ENCODE assay signal across 7 cellular contexts in the genomic region with DNA sequence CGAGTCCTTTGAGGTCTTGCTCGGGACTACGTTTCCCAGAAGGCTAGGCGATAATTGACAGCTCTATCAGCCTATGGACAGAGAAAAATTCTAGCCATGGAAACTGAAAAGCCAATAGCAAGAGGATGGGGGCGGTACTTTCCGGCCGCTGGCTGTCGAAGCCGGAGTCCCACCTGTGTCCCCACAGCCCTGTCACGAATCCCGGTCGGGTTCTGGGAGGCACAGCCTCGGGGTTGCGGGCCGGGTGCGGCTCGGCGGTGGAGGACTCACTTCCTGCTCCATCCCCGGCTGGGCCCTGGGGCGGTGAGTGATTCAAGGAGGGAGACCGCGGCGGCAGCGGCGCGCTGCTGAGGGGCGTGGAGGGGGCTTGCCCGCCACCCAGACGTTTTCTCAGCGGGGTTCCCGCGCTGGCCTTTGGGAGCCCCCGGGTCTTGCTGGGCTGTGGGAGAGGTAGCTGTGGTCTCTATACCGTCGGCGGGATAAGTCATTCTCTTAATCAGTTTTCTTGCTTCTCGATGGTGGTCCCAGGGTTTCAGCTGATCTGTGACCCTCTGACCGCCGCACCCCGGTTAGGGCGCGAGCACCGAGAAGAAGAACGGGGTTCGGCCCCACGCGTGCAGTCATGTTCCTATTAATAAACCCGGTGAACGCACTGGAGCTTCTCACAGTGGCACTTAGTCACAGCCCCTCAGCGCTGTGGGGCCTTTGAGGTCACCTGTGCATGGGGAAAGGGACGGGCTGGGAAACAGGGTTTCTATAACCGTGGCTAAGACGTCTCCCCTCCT. TPM values are rescaled to one million over a fixed set of nuclear protein-coding genes. Genes with fewer than 3 reads are reported as not detected.
DNase-seq lines count a peak whose midpoint lies in the region; ATAC-seq, FAIRE-seq and TF ChIP-seq lines count a peak whose summit lies in the region.

Gene ZNF774, plus strand, starts transcription at position 176 of the 785 bp plus-strand sequence. CDS start 2,377 bp downstream, outside the sequence.

- no peaks in the 10 kb centered on the region for H3K79me2 ChIP-seq in GM12878 (ENCODE audit: control insufficient read depth, insufficient read depth, low read length)

- peak within 1 kb of the TSS; percentile 98 for H3K4me2 ChIP-seq in GM12878 (ENCODE audit: control insufficient read depth, insufficient read depth)

- peaks cover 4% of the 10 kb centered on the region; the same call in 1 of the 2 replicates for H3K4me1 ChIP-seq in GM12878 (ENCODE audit: control insufficient read depth, insufficient read depth, low read length)

- no peak for TF ChIP-seq CTCF in GM12878 (IDR thresholded peaks at IDR 0.05 in 2 of 3, conservative IDR thresholded peaks at IDR 0.05 in 1 of 3; ENCODE audit: control insufficient read depth in 2 of 3, extremely low read depth in 1 of 3, insufficient read depth in 1 of 3, low read depth in 3 of 3, low read length in 3 of 3)

- POLR2A ChIA-PET in GM12878 (lab: Charles Lee), result interaction anchor here (0.5 to 1.4 kb wide), 4 partner anchors 8 to 167 kb away, joined by 3 to 4 read pairs (median 4); partner anchors contain the start of gene IQGAP1

- CTCF ChIA-PET in GM12878 (lab: Yijun Ruan, JAX), result interaction anchor here (0.6 to 1.6 kb wide), 5 partner anchors 10 to 252 kb away, joined by 3 to 7 read pairs (median 4); no protein-coding TSS in a partner anchor

- peak within 1 kb of the TSS; percentile 65 for H3K9ac ChIP-seq in GM12878 (ENCODE audit: control insufficient read depth, insufficient read depth, low read length)

- no peaks in the 10 kb centered on the region for H3K9me3 ChIP-seq in GM12878 (replicated peaks; ENCODE audit: control insufficient read depth, insufficient read depth, low read length)

- peak; percentile 75 for TF ChIP-seq POLR2A in GM12878 (IDR thresholded peaks at IDR 0.05; ENCODE audit: low read depth, low read length)

- ATAC-seq in GM18511 (IDR thresholded peaks at IDR 0.05; ENCODE audit: unreplicated experiment), result peak; percentile 99
- peak; percentile 98 for ATAC-seq in HG03025 (IDR thresholded peaks at IDR 0.05; ENCODE audit: low FRiP score, unreplicated experiment)
- ATAC-seq in GM12878, result peak; percentile 100
- peak; percentile 99 for ATAC-seq in sciatic nerve

- H3K36me3 ChIP-seq in GM12878 (ENCODE audit: control insufficient read depth in 2 of 2, insufficient read depth in 2 of 2, low read length in 1 of 2), result no peaks in the 10 kb centered on the region

- no peak for TF ChIP-seq EP300 in GM12878 (IDR thresholded peaks at IDR 0.05; ENCODE audit: borderline replicate concordance in 1 of 2, control insufficient read depth in 1 of 2, low read depth in 2 of 2, low read length in 2 of 2)

- RAD21 ChIA-PET in GM12878 (lab: Charles Lee; ENCODE audit: unreplicated experiment), result interaction anchor here (0.6 to 1.2 kb wide), 3 partner anchors 23 to 531 kb away, joined by 3 to 5 read pairs (median 3); partner anchors contain the start of gene BLM

- no peaks in the 10 kb centered on the region for H4K20me1 ChIP-seq in GM12878 (ENCODE audit: control insufficient read depth, insufficient read depth)

- under 1% methylated on average over 52 of the region's 53 CpGs for WGBS in GM12878 (ENCODE audit: insufficient coverage, insufficient replicate concordance, low lambda C conversion rate, missing lambda C conversion rate)

- BruUV-seq in GM12878 (replicated peaks; lab: Mats Ljungman, UMichigan), result TSS peak; percentile 84

- in situ Hi-C loops in GM12878 (cut with MboI), result no loop called here

- peak within 1 kb of the TSS; percentile 79 for H3K4me3 ChIP-seq in GM12878

- DNase-seq in NCI-H2029 treated with DMSO at 0.1 percent for 48 hours (lab: John Stamatoyannopoulos, UW) (peak; percentile 81), T1000 (lab: John Stamatoyannopoulos, UW) (peak; percentile 92), GM12878 (ENCODE audit: low read depth, low spot score) (peak; percentile 91), iPS DF 19.7 (ENCODE audit: low read depth, low spot score) (peak; percentile 90), sciatic nerve (ENCODE audit: low spot score) (peak; percentile 92)

- no peak within 1 kb of the TSS for H3K27ac ChIP-seq in GM12878 (ENCODE audit: control insufficient read depth, insufficient read depth)

- intact Hi-C loops in GM12878 (cut with micrococcal nuclease; ENCODE audit: unreplicated experiment) (no loop called here), sciatic nerve (cut with DNase I) (no loop called here)

- peak within 1 kb of the TSS; percentile 99 for H2AFZ ChIP-seq in GM12878 (ENCODE audit: control insufficient read depth, low read depth, low read length)

- peak; percentile 89 for FAIRE-seq in GM12878 (lab: Jason Lieb, UNC)

- no peak for TF ChIP-seq RAD21 in GM12878 (IDR thresholded peaks at IDR 0.05; ENCODE audit: insufficient read depth, low read depth, low read length)

- H3K27me3 ChIP-seq in GM12878 (replicated peaks in 1 of 2; ENCODE audit: control insufficient read depth in 2 of 2, insufficient read depth in 2 of 2, low read length in 1 of 2), result no peaks in the 10 kb centered on the region

- SMC1A ChIA-PET in GM12878 (lab: Charles Lee; ENCODE audit: uncharacterized antibody, unreplicated experiment), result interaction anchor here (1.3 kb wide), 1 partner anchor 98 kb away, joined by 3 read pairs; no protein-coding TSS in a partner anchor

TF ChIP-seq in GM12878, 131 proteins besides CTCF, POLR2A, EP300 and RAD21 (continues in another document):
- no peak for TF ChIP-seq BCLAF1 (IDR thresholded peaks at IDR 0.05)
- peak; percentile 99 for TF ChIP-seq SP1 (IDR thresholded peaks at IDR 0.05; ENCODE audit: low read depth, low read length)
- peak; percentile 52; the same call in 1 of the 2 replicates for TF ChIP-seq GATAD2B (conservative IDR thresholded peaks at IDR 0.05; ENCODE audit: low read depth)
- no peak for TF ChIP-seq CBX3 (IDR thresholded peaks at IDR 0.05; ENCODE audit: borderline replicate concordance, low read depth)
- peak; percentile 88 for TF ChIP-seq IRF3 (IDR thresholded peaks at IDR 0.05)
- TF ChIP-seq E2F4 (IDR thresholded peaks at IDR 0.05; ENCODE audit: low read depth, low read length), result no peak
- no peak for TF ChIP-seq FOXK2 (IDR thresholded peaks at IDR 0.05)
- TF ChIP-seq CHD2 (IDR thresholded peaks at IDR 0.05; ENCODE audit: borderline replicate concordance, low read depth, low read length), result peak; percentile 95
- no peak for TF ChIP-seq HDGF (IDR thresholded peaks at IDR 0.05)

RNA-seq across cellular contexts. Expression of gene ZNF774, which starts in this region (rescaled TPM):
- total RNA-seq in GM12878 (2013; cell fraction: nucleolus; rRNA removed), result 6.5 and 7.0 TPM in 2 replicates
- 1.5 and 1.7 TPM in 2 replicates for total RNA-seq in GM12878 (2014; rRNA removed)
- total RNA-seq in GM12878 (2014; rRNA removed; fragmentation: Illumina TruSeq; extraction: Trizol), result 1.7 and 2.3 TPM in 2 replicates
- total RNA-seq in GM12878 (2021), result 1.7 TPM in 2 replicates
- 1.1 TPM for polyA plus RNA-seq in GM12878 (2011; ENCODE audit: low read depth)
- 0.87 and 0.98 TPM in 2 replicates for polyA plus RNA-seq in GM12878 (2011; rRNA removed)
- 0.51 and 0.59 TPM in 2 replicates for polyA plus RNA-seq in GM12878 (2011; cell fraction: cytosol; rRNA removed)
- 0.80 and 0.91 TPM in 2 replicates for polyA plus RNA-seq in GM12878 (2011; cell fraction: nucleus; rRNA removed)
- 0.62 and 0.86 TPM in 2 replicates for polyA plus RNA-seq in GM12878 (2012)
- polyA plus RNA-seq in GM12878 (2014; fragmentation: Illumina TruSeq; extraction: Trizol), result 2.0 and 2.4 TPM in 2 replicates
- under 1 TPM; 0.35 to 0.40 TPM for polyA plus RNA-seq in GM12878 (2014; fragmentation: Nextera tagmentation; extraction: Ambion mirVana)
- 2.2 and 2.5 TPM in 2 replicates for polyA plus RNA-seq in GM12878 (2014; rRNA removed)
- polyA plus RNA-seq in GM12878 (2016; fragmentation: Nextera tagmentation; extraction: Ambion mirVana), result 1 to 10 TPM in 1 of 2 experiments, under 1 TPM in 1; 0.54 to 1.8 TPM
- 0.46 and 1.2 TPM in 2 replicates for polyA minus RNA-seq in GM12878 (2011; rRNA and poly(A)+ RNA removed)
- 0.52 TPM in 1 of 2 replicates, not detected in the other for polyA minus RNA-seq in GM12878 (2011; cell fraction: cytosol; rRNA and poly(A)+ RNA removed)
- polyA minus RNA-seq in GM12878 (2011; cell fraction: nucleus; rRNA and poly(A)+ RNA removed), result 0.73 and 1.1 TPM in 2 replicates
- total RNA-seq in sciatic nerve, result 5.1 TPM
